In the genomic region with DNA sequence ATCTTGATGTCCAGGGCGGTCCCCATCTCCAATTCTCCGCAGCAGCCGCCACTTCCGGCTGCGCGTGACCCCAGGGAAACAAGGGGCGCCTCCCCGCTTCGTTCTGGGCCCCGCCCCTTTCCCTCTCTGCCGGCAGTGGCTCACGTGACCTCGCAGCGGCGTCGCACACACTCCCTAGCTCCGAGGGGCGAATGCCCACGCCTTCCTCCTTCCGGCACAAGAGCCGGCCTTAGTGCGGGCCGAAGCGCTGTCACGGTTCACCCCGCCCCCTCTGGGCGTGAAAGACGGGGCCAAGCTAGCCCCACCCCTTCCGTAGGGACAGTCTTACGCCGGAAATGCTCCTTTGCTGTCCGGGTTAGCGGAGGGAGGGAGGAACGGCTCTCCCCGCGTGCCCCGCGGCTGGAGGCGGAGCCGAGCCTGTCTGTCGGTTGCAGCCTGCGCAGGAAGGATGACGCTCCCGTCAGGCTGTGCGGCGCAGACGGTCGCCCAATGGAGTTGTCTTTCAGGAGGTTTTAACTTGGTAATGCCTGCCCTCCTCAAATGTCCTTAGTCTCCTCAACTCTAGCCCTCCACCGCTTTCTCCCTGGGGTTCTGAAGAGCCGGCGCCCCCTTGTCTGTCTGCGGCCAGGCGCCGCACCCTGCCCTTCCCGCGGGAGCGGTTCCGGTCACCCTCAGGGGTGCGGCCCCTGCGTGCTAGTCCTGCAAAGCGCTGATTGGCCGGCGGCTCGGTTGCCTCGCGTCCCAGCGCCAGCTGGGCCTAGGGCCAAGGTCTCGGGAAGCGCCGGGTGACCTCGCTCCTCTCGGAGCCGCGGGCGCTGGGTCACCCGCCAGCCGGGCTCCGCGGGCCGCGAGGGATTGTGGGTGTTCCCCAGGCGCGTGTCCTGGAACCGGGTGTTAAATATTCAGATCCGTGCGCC, we compare ENCODE assay signal across 8 cellular contexts. TPM values are rescaled to one million over a fixed set of nuclear protein-coding genes. Genes with fewer than 3 reads are reported as not detected.
DNase-seq lines count a peak whose midpoint lies in the region; ATAC-seq, FAIRE-seq and TF ChIP-seq lines count a peak whose summit lies in the region.

A gene (minus strand): TSS at position 66 of the 917 bp plus-strand sequence. CDS start 40 bp downstream, at position 26.

- peak in 1 of 2 experiments; percentile 17; a peak in 2 of 4 replicates for TF ChIP-seq RAD21 in H1 (IDR thresholded peaks at IDR 0.05 in 1 of 2, conservative IDR thresholded peaks at IDR 0.05 in 1 of 2; ENCODE audit: low read depth in 2 of 2, low read length in 2 of 2)

- peaks cover 2 to 8% of the 10 kb centered on the region in 2 experiments for H4K20me1 ChIP-seq in H1 (replicated peaks in 1 of 2; ENCODE audit: control insufficient read depth in 1 of 2, insufficient read depth in 2 of 2, low read length in 2 of 2)

- H3K14ac ChIP-seq in H1 (ENCODE audit: insufficient read length): peak within 1 kb of the TSS; percentile 84

- peaks cover 7% of the 10 kb centered on the region for H3K36me3 Mint-ChIP-seq in memory B cell

- peak within 1 kb of the TSS; percentile 96 for H4K5ac ChIP-seq in H1 (ENCODE audit: insufficient read length, low read depth, low read length)

- no peaks in the 10 kb centered on the region for H3K27me3 ChIP-seq in H1 (replicated peaks in 1 of 4; ENCODE audit: control insufficient read depth in 3 of 4, extremely low read depth in 1 of 4, insufficient read depth in 3 of 4, low read length in 3 of 4)

- H3K27ac ChIP-seq in H1 (ENCODE audit: low read depth, low read length): peak within 1 kb of the TSS; percentile 88

- H3K27ac Mint-ChIP-seq in memory B cell: peak within 1 kb of the TSS; percentile 96

- H3K79me1 ChIP-seq in H1 (ENCODE audit: low read depth, low read length): peaks cover 6% of the 10 kb centered on the region

- H3K4me2 ChIP-seq in H1 (ENCODE audit: insufficient read depth in 1 of 2, low read depth in 2 of 2, low read length in 2 of 2): peak within 1 kb of the TSS; percentile 77 to 79

- 0 out of 3 replicates have a peak, but pooled peaks of 1 of the 2 experiments have one; percentile 2 for TF ChIP-seq EP300 in H1 (IDR thresholded peaks at IDR 0.05; ENCODE audit: borderline replicate concordance in 1 of 2, low read depth in 2 of 2, low read length in 2 of 2)

- TF ChIP-seq CTCF in H1 (IDR thresholded peaks at IDR 0.05; ENCODE audit: control extremely low read depth in 1 of 3, insufficient read depth in 1 of 3, low read depth in 1 of 3, low read length in 3 of 3): no peak

- H4K91ac ChIP-seq in H1 (replicated peaks; ENCODE audit: insufficient read length, low read length): peak within 1 kb of the TSS; percentile 60

- peak within 1 kb of the TSS; percentile 87 to 91 (median 88) for H3K9ac ChIP-seq in H1 (replicated peaks in 1 of 4; ENCODE audit: extremely low read depth in 1 of 4, low read depth in 3 of 4, low read length in 3 of 4)

- H3K4me3 ChIP-seq in H1 (ENCODE audit: extremely low read depth in 1 of 4, insufficient read depth in 2 of 4, low read depth in 3 of 4, low read length in 4 of 4): peak within 1 kb of the TSS; percentile 78 to 97 (median 80)

- FAIRE-seq in HTR-8/SVneo (lab: Jason Lieb, UNC) (peak; percentile 99), H1 (lab: Jason Lieb, UNC) (peak; percentile 94)

- H3K23me2 ChIP-seq in H1 (ENCODE audit: low read depth, low read length): 0 out of 2 replicates have a peak, but pooled peaks cover 4% of the 10 kb centered on the region

- DNase-seq in COLO668 (lab: John Stamatoyannopoulos, UW; ENCODE audit: unreplicated experiment) (peak; percentile 100), HTR-8/SVneo (ENCODE audit: insufficient read length, low spot score) (peak; percentile 94), NOMO-1 treated with dmso at 0.1 percent for 144 hours (lab: John Stamatoyannopoulos, UW; ENCODE audit: unreplicated experiment) (peak; percentile 99), H1 (ENCODE audit: low read depth in 1 of 2, low spot score in 2 of 2) (peak; percentile 94 to 99), memory B cell (ENCODE audit: low spot score in 2 of 2) (peak; percentile 92 to 98)
- peak; percentile 83 to 99 (median 87) for DNase-seq in activated CD8-positive, alpha-beta memory T cell treated with anti-CD3 and anti-CD28 coated beads for 48 hours (ENCODE audit: low read depth in 2 of 3, low spot score in 2 of 3)
- peak; percentile 97 for DNase-seq in stimulated activated CD8-positive, alpha-beta memory T cell treated with anti-CD3 and anti-CD28 coated beads, Interleukin-12 subunit alpha, Interleukin-12 subunit beta, amount 100 ng/mL, for 24 hours (ENCODE audit: extremely low read depth)

- peak within 1 kb of the TSS; percentile 93 for H2BK5ac ChIP-seq in H1 (ENCODE audit: low read depth, low read length)

- peaks cover 0 to 3% (median 0%) of the 10 kb centered on the region in 4 experiments; a peak in 1 of 7 replicates for H3K4me1 ChIP-seq in H1 (replicated peaks in 1 of 4; ENCODE audit: control insufficient read depth in 3 of 4, insufficient read depth in 4 of 4, low read length in 3 of 4)

- H2AK5ac ChIP-seq in H1 (ENCODE audit: low read depth, low read length): no peak within 1 kb of the TSS

- H2BK20ac ChIP-seq in H1 (ENCODE audit: low read length): no peak within 1 kb of the TSS

- 0 out of 2 replicates have a peak within 1 kb of the TSS, but pooled peaks have one; percentile 28 for H2BK12ac ChIP-seq in H1 (ENCODE audit: low read depth, low read length)

- peak within 1 kb of the TSS; percentile 94 for H3K18ac ChIP-seq in H1 (ENCODE audit: extremely low read depth, low read length)

- H2BK15ac ChIP-seq in H1 (ENCODE audit: low read length): peak within 1 kb of the TSS; percentile 22; the same call in 1 of the 2 replicates

- H3K9me3 ChIP-seq in H1 (ENCODE audit: insufficient read depth in 2 of 2, low read depth in 1 of 2, low read length in 1 of 2): no peaks in the 10 kb centered on the region; a peak in 1 of 4 replicates

- no peak within 1 kb of the TSS for H2AFZ ChIP-seq in H1 (ENCODE audit: low read length)

- no peaks in the 10 kb centered on the region for H3K9me3 Mint-ChIP-seq in memory B cell

- ATAC-seq in GM21367 (IDR thresholded peaks at IDR 0.05; ENCODE audit: unreplicated experiment) (peak; percentile 88), memory B cell (ENCODE audit: low read depth) (peak; percentile 81)

- TF ChIP-seq POLR2A in H1 (IDR thresholded peaks at IDR 0.05; ENCODE audit: control extremely low read depth in 1 of 2, low read depth in 2 of 2, low read length in 2 of 2): peak; percentile 85 to 89

- POLR2A ChIA-PET in H1 (lab: Charles Lee; ENCODE audit: partially characterized antibody): interaction anchor here (0.6 to 3.7 kb wide), 20 partner anchors 9 to 325 kb away, joined by 3 to 36 read pairs (median 4); a partner anchor contains a TSS

- CTCF ChIA-PET in H1 (lab: Charles Lee; ENCODE audit: partially characterized antibody): interaction anchor here (1.1 to 1.5 kb wide), 2 partner anchors 9 to 12 kb away, joined by 4 read pairs; no protein-coding TSS in a partner anchor

- H3K4ac ChIP-seq in H1 (replicated peaks; ENCODE audit: insufficient read length, low read depth, low read length): peak within 1 kb of the TSS; percentile 79

- WGBS in H1 (ENCODE audit: extremely low coverage in 1 of 2, insufficient coverage in 1 of 2, insufficient read length in 1 of 2, insufficient replicate concordance in 2 of 2, low coverage in 1 of 2, low lambda C conversion rate in 2 of 2, missing lambda C conversion rate in 1 of 2), 2 experiments: 2% methylated on average over 68 of the region's 86 CpGs; no CpG with 5 or more reads in 1 of the 2 experiments

- peaks cover 19 to 46% of the 10 kb centered on the region in 2 experiments for H3K79me2 ChIP-seq in H1 (ENCODE audit: control insufficient read depth in 1 of 2, insufficient read depth in 2 of 2, low read length in 2 of 2)

- H3K4me3 Mint-ChIP-seq in memory B cell: peak within 1 kb of the TSS; percentile 96

- peak within 1 kb of the TSS; percentile 97 for H4K8ac ChIP-seq in H1 (ENCODE audit: extremely low read depth, insufficient read depth, low read length)

- no peak within 1 kb of the TSS for H2BK120ac ChIP-seq in H1 (replicated peaks; ENCODE audit: low read depth, low read length)

- peak within 1 kb of the TSS; percentile 84 for H3K56ac ChIP-seq in H1 (replicated peaks; ENCODE audit: insufficient read length, low read depth, low read length)

- H3K4me1 Mint-ChIP-seq in memory B cell: peaks cover 14% of the 10 kb centered on the region

- peaks cover 5% of the 10 kb centered on the region for H3K27me3 Mint-ChIP-seq in memory B cell

- H3K36me3 ChIP-seq in H1 (ENCODE audit: control insufficient read depth in 2 of 4, insufficient read depth in 4 of 4, low read length in 3 of 4): no peaks in the 10 kb centered on the region; a peak in 2 of 8 replicates

- H3K23ac ChIP-seq in H1 (ENCODE audit: insufficient read length): no peak within 1 kb of the TSS

TF ChIP-seq in H1, 55 proteins besides CTCF, POLR2A, EP300 and RAD21 (continues in another document):
- TF ChIP-seq SIRT6 (IDR thresholded peaks at IDR 0.05; ENCODE audit: low read length): no peak
- TF ChIP-seq ZNF274 (IDR thresholded peaks at IDR 0.05; ENCODE audit: borderline replicate concordance, extremely low read depth, low read length): no peak
- no peak for TF ChIP-seq FOSL1 (IDR thresholded peaks at IDR 0.05; ENCODE audit: insufficient read depth, low read depth, low read length)
- no peak for TF ChIP-seq CBX8 (IDR thresholded peaks at IDR 0.05; ENCODE audit: borderline replicate concordance, low read depth, low read length)
- no peak for TF ChIP-seq GTF2F1 (IDR thresholded peaks at IDR 0.05; ENCODE audit: borderline replicate concordance, low read depth, low read length)
- no peak for TF ChIP-seq HDAC6 (IDR thresholded peaks at IDR 0.05; ENCODE audit: low read depth, low read length)
- no peak for TF ChIP-seq SUZ12 (IDR thresholded peaks at IDR 0.05; ENCODE audit: low read length)

RNA-seq across cellular contexts. Expression of the gene that starts here (rescaled TPM):
- 68.1 and 71.6 TPM in 2 replicates for total RNA-seq in H1 (2021; fragmentation: NEBNext Ultra II Directional; extraction: Animal tissue kit (Norgen Biotek cat#: 25700))
- polyA plus RNA-seq in H1 (2011; rRNA removed): 43.5 and 45.7 TPM in 2 replicates
- polyA plus RNA-seq in H1 (2011; cell fraction: cytosol; rRNA removed): 50.8 TPM
- polyA plus RNA-seq in H1 (2011; cell fraction: nucleus; rRNA removed): 41.0 TPM
- polyA plus RNA-seq in H1 (2012, experiment 1 of 2): 45.0 to 83.4 TPM (median 50.5 TPM) in 4 replicates
- polyA plus RNA-seq in H1 (2012, experiment 2 of 2): 41.8 TPM
- polyA plus RNA-seq in H1 (2013, experiment 1 of 2): 40.8 TPM
- polyA plus RNA-seq in H1 (2013, experiment 2 of 2): 40.0 TPM
- polyA minus RNA-seq in H1 (2011; rRNA and poly(A)+ RNA removed): 49.8 and 61.5 TPM in 2 replicates
- polyA minus RNA-seq in H1 (2011; cell fraction: cytosol; rRNA and poly(A)+ RNA removed): 37.8 TPM
- polyA minus RNA-seq in H1 (2011; cell fraction: nucleus; rRNA and poly(A)+ RNA removed): 50.1 TPM

Comparison
In these comparisons a context has a peak if more than half of its experiments do, and no peak if none do; other contexts are left out.
1. Peak in every context shown above with its lines: DNase-seq, ATAC-seq, H3K4me3 ChIP-seq and H3K27ac ChIP-seq.